Comparison of ENCODE assay signal across 1 cellular context in the genomic region with DNA sequence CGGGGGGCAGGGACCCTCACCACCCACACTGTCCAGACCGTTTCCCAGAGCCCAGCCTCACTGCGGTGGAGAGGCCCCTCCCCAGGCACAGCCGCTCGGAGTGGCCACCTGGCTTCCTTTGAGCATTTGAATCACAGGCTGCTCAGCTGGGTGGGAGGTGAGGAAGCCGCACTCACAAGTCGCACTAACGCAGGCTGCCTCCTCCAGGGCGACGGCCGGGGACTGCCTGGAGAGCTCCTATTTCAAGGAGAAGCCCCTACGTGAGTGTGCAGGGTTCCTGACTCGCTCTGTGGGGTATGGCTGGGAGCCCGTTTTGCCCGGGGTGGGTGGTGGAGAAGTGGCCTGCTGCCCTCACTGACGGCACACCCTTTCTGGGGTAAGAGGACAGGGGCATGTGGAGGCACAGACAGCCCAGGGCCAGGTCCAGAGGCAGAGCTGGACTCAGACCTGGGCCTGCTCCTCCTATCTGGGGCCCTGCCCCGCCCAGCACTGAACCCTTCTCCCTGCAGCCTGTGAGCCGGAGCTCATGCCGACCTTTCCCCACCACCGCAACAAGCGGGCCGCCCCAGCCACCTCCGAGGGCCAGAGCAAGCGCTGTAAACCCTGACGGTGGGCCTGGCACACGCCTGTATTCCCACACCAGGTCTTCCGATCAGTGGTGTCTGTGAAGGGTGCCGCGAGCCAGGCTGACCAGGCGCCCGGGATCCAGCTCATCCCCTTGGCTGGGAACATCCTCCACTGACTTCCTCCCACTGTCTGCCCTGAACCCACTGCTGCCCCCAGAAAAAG.
A peak's percentile ranks its signal among the peaks of the same experiment; 100 is the strongest.
TF ChIP-seq lines count a peak whose summit lies in the region.

No MANE protein-coding gene starts in this region.

TF ChIP-seq in GM12878, 131 proteins besides CTCF, POLR2A, EP300 and RAD21:
- 0 out of 2 replicates have a peak, but pooled peaks have one; percentile 33 for TF ChIP-seq POLR2AphosphoS5 (IDR thresholded peaks at IDR 0.05; ENCODE audit: low read length)
- TF ChIP-seq, protein P1, sequence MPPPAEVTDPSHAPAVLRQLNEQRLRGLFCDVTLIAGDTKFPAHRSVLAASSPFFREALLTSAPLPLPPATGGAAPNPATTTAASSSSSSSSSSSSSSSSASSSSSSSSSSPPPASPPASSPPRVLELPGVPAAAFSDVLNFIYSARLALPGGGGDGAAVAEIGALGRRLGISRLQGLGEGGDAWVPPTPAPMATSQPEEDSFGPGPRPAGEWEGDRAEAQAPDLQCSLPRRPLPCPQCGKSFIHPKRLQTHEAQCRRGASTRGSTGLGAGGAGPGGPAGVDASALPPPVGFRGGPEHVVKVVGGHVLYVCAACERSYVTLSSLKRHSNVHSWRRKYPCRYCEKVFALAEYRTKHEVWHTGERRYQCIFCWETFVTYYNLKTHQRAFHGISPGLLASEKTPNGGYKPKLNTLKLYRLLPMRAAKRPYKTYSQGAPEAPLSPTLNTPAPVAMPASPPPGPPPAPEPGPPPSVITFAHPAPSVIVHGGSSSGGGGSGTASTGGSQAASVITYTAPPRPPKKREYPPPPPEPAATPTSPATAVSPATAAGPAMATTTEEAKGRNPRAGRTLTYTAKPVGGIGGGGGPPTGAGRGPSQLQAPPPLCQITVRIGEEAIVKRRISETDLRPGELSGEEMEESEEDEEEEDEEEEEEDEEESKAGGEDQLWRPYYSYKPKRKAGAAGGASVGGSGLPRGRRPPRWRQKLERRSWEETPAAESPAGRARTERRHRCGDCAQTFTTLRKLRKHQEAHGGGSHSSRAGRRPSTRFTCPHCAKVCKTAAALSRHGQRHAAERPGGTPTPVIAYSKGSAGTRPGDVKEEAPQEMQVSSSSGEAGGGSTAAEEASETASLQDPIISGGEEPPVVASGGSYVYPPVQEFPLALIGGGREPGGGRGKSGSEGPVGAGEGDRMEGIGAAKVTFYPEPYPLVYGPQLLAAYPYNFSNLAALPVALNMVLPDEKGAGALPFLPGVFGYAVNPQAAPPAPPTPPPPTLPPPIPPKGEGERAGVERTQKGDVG (CRISPR knock-in tag; IDR thresholded peaks at IDR 0.05): no peak
- TF ChIP-seq, protein P2, sequence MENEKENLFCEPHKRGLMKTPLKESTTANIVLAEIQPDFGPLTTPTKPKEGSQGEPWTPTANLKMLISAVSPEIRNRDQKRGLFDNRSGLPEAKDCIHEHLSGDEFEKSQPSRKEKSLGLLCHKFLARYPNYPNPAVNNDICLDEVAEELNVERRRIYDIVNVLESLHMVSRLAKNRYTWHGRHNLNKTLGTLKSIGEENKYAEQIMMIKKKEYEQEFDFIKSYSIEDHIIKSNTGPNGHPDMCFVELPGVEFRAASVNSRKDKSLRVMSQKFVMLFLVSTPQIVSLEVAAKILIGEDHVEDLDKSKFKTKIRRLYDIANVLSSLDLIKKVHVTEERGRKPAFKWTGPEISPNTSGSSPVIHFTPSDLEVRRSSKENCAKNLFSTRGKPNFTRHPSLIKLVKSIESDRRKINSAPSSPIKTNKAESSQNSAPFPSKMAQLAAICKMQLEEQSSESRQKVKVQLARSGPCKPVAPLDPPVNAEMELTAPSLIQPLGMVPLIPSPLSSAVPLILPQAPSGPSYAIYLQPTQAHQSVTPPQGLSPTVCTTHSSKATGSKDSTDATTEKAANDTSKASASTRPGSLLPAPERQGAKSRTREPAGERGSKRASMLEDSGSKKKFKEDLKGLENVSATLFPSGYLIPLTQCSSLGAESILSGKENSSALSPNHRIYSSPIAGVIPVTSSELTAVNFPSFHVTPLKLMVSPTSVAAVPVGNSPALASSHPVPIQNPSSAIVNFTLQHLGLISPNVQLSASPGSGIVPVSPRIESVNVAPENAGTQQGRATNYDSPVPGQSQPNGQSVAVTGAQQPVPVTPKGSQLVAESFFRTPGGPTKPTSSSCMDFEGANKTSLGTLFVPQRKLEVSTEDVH (IDR thresholded peaks at IDR 0.05; ENCODE audit: low read depth, partially characterized antibody): no peak
